Comparison of ENCODE assay signal across 2 cellular contexts in the genomic region with DNA sequence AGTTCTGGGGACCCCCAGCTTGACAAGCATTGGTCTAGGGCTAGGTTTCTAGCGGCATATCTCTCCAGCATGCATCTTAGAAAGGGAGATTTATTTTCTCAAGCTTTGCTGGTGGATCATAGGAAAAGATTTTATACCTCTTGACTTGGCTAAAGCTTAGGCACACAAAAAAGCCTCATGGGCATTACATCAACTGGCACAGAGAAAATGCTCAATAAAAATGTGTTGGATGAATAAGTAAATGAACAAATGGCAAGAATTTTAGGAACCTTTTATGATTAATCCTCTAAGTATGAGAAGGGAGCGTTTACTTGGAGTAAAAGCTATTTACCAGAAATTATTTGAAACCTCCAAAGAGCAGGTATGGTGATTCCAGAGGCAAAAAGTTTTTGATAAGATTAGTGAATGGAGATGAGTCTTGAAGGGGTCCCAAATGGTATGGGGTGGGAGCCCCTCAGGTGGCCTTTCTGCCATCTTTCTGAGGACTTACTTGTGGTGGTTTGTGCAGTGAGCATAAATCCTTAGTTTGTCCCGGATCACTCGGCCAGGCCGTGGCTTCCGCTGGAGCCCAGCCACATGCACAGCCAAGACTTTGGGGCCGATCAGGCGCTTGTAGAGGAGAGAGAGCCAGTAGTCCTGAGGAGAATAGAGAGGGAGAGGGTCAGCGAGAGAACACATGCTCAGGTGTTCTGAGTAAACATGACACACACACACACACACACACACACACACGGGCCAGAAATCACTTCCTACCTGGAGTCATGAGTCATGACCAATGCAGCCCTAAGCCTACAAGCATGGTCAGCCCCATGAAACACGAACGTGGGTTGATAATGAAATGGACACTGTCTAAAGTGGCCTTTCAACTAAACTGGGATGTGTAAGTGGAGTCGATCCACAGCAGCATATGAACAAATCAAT.
A peak's percentile ranks its signal among the peaks of the same experiment; 100 is the strongest.
TF ChIP-seq lines count a peak whose summit lies in the region.

No MANE protein-coding gene starts in this region.

TF ChIP-seq in GM12878, 131 proteins besides CTCF, POLR2A, EP300 and RAD21:
- no peak for TF ChIP-seq SREBF1 (IDR thresholded peaks at IDR 0.05; ENCODE audit: low read length)
- TF ChIP-seq SMARCA5 (IDR thresholded peaks at IDR 0.05), result no peak
- TF ChIP-seq, protein P1, sequence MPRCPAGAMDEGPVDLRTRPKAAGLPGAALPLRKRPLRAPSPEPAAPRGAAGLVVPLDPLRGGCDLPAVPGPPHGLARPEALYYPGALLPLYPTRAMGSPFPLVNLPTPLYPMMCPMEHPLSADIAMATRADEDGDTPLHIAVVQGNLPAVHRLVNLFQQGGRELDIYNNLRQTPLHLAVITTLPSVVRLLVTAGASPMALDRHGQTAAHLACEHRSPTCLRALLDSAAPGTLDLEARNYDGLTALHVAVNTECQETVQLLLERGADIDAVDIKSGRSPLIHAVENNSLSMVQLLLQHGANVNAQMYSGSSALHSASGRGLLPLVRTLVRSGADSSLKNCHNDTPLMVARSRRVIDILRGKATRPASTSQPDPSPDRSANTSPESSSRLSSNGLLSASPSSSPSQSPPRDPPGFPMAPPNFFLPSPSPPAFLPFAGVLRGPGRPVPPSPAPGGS (IDR thresholded peaks at IDR 0.05; ENCODE audit: borderline replicate concordance, insufficient read depth, low read depth, low read length, poor library complexity, severe bottlenecking), result peak; percentile 76
- TF ChIP-seq CBFB (IDR thresholded peaks at IDR 0.05; ENCODE audit: low read depth), result no peak
- no peak for TF ChIP-seq POLR2AphosphoS5 (IDR thresholded peaks at IDR 0.05; ENCODE audit: low read length)
TF ChIP-seq in GM12878: peak in this region for 1.

TF ChIP-seq in HepG2, 621 proteins besides CTCF, POLR2A, EP300 and RAD21 (continues in another document):
- no peak for TF ChIP-seq ZBTB10 (CRISPR knock-in tag; IDR thresholded peaks at IDR 0.05; ENCODE audit: borderline replicate concordance)
- TF ChIP-seq ATF7 (IDR thresholded peaks at IDR 0.05), result no peak
- TF ChIP-seq ATF7 (CRISPR knock-in tag; IDR thresholded peaks at IDR 0.05), result no peak
- TF ChIP-seq GZF1 (CRISPR knock-in tag; IDR thresholded peaks at IDR 0.05), result no peak
- no peak for TF ChIP-seq ZNF225 (CRISPR knock-in tag; IDR thresholded peaks at IDR 0.05)
- TF ChIP-seq ZNF451 (CRISPR knock-in tag; IDR thresholded peaks at IDR 0.05), result no peak
- no peak for TF ChIP-seq EEA1 (CRISPR knock-in tag; IDR thresholded peaks at IDR 0.05; ENCODE audit: borderline replicate concordance)
- TF ChIP-seq IRF2 (CRISPR knock-in tag; IDR thresholded peaks at IDR 0.05), result no peak
- no peak for TF ChIP-seq HMG20B (CRISPR knock-in tag; conservative IDR thresholded peaks at IDR 0.05)
- TF ChIP-seq JARID2 (CRISPR knock-in tag; IDR thresholded peaks at IDR 0.05; ENCODE audit: insufficient replicate concordance), result no peak
- no peak for TF ChIP-seq CBX2 (IDR thresholded peaks at IDR 0.05; ENCODE audit: low read depth, low read length)
- TF ChIP-seq CBX2 (CRISPR knock-in tag; IDR thresholded peaks at IDR 0.05; ENCODE audit: low read depth), result no peak
- no peak for TF ChIP-seq PHF5A (CRISPR knock-in tag; IDR thresholded peaks at IDR 0.05; ENCODE audit: low read depth, unreplicated experiment)
- TF ChIP-seq HDAC6 (IDR thresholded peaks at IDR 0.05; ENCODE audit: low read depth, low read length), result no peak
- TF ChIP-seq FOXA3 (CRISPR knock-in tag; IDR thresholded peaks at IDR 0.05), result peak; percentile 79
- TF ChIP-seq MEIS2 (CRISPR knock-in tag; IDR thresholded peaks at IDR 0.05), result no peak
- TF ChIP-seq, protein P2, sequence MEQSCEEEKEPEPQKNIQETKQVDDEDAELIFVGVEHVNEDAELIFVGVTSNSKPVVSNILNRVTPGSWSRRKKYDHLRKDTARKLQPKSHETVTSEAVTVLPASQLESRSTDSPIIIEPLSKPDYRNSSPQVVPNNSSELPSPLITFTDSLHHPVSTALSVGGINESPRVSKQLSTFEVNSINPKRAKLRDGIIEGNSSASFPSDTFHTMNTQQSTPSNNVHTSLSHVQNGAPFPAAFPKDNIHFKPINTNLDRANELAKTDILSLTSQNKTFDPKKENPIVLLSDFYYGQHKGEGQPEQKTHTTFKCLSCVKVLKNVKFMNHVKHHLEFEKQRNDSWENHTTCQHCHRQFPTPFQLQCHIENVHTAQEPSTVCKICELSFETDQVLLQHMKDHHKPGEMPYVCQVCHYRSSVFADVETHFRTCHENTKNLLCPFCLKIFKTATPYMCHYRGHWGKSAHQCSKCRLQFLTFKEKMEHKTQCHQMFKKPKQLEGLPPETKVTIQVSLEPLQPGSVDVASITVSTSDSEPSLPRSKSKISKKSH (CRISPR knock-in tag; IDR thresholded peaks at IDR 0.05; ENCODE audit: borderline replicate concordance), result no peak
- TF ChIP-seq SKI (IDR thresholded peaks at IDR 0.05; ENCODE audit: partially characterized antibody), result no peak
- no peak for TF ChIP-seq NFYB (CRISPR knock-in tag; IDR thresholded peaks at IDR 0.05)
- TF ChIP-seq DZIP1 (CRISPR knock-in tag; IDR thresholded peaks at IDR 0.05), result no peak
- TF ChIP-seq, protein P3, sequence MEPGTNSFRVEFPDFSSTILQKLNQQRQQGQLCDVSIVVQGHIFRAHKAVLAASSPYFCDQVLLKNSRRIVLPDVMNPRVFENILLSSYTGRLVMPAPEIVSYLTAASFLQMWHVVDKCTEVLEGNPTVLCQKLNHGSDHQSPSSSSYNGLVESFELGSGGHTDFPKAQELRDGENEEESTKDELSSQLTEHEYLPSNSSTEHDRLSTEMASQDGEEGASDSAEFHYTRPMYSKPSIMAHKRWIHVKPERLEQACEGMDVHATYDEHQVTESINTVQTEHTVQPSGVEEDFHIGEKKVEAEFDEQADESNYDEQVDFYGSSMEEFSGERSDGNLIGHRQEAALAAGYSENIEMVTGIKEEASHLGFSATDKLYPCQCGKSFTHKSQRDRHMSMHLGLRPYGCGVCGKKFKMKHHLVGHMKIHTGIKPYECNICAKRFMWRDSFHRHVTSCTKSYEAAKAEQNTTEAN (CRISPR knock-in tag; conservative IDR thresholded peaks at IDR 0.05), result no peak
- TF ChIP-seq HHEX (CRISPR knock-in tag; IDR thresholded peaks at IDR 0.05), result no peak
- TF ChIP-seq, protein P4, sequence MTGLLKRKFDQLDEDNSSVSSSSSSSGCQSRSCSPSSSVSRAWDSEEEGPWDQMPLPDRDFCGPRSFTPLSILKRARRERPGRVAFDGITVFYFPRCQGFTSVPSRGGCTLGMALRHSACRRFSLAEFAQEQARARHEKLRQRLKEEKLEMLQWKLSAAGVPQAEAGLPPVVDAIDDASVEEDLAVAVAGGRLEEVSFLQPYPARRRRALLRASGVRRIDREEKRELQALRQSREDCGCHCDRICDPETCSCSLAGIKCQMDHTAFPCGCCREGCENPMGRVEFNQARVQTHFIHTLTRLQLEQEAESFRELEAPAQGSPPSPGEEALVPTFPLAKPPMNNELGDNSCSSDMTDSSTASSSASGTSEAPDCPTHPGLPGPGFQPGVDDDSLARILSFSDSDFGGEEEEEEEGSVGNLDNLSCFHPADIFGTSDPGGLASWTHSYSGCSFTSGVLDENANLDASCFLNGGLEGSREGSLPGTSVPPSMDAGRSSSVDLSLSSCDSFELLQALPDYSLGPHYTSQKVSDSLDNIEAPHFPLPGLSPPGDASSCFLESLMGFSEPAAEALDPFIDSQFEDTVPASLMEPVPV (CRISPR knock-in tag; IDR thresholded peaks at IDR 0.05), result no peak
- TF ChIP-seq ZSCAN29 (CRISPR knock-in tag; conservative IDR thresholded peaks at IDR 0.05), result no peak
- TF ChIP-seq MYNN (CRISPR knock-in tag; IDR thresholded peaks at IDR 0.05; ENCODE audit: low read depth), result no peak
- TF ChIP-seq, protein P5, sequence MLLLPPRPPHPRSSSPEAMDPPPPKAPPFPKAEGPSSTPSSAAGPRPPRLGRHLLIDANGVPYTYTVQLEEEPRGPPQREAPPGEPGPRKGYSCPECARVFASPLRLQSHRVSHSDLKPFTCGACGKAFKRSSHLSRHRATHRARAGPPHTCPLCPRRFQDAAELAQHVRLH (CRISPR knock-in tag; IDR thresholded peaks at IDR 0.05; ENCODE audit: borderline replicate concordance, low read depth), result no peak
- no peak for TF ChIP-seq NR2C2 (CRISPR knock-in tag; IDR thresholded peaks at IDR 0.05; ENCODE audit: borderline replicate concordance)
- TF ChIP-seq ZNF101 (CRISPR knock-in tag; IDR thresholded peaks at IDR 0.05; ENCODE audit: borderline replicate concordance, low read depth), result no peak
- TF ChIP-seq YEATS2 (CRISPR knock-in tag; IDR thresholded peaks at IDR 0.05; ENCODE audit: borderline replicate concordance), result no peak
- TF ChIP-seq BORCS8-MEF2B (CRISPR knock-in tag; IDR thresholded peaks at IDR 0.05), result no peak
- no peak for TF ChIP-seq ZNF569 (CRISPR knock-in tag; IDR thresholded peaks at IDR 0.05; ENCODE audit: borderline replicate concordance)
- peak; percentile 71 for TF ChIP-seq ZNF644 (CRISPR knock-in tag; IDR thresholded peaks at IDR 0.05; ENCODE audit: low read depth)
- TF ChIP-seq KLF11 (CRISPR knock-in tag; IDR thresholded peaks at IDR 0.05), result 0 out of 2 replicates have a peak, but pooled peaks have one; percentile 29
- TF ChIP-seq, protein P6, sequence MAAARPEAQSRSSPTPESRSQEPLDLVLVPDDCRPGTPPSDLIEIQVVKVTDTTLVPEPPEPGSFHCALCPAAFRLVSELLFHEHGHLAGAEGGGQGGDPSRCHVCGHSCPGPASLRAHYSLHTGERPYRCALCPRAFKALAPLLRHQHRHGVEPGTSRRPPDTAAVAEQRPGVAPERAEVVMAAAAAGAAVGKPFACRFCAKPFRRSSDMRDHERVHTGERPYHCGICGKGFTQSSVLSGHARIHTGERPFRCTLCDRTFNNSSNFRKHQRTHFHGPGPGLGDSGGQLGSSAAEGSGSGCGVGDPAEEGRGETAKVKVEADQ (CRISPR knock-in tag; IDR thresholded peaks at IDR 0.05; ENCODE audit: borderline replicate concordance), result no peak
- no peak for TF ChIP-seq ZSCAN21 (CRISPR knock-in tag; IDR thresholded peaks at IDR 0.05; ENCODE audit: borderline replicate concordance)
- TF ChIP-seq ZKSCAN5 (CRISPR knock-in tag; IDR thresholded peaks at IDR 0.05), result no peak
- no peak for TF ChIP-seq ZNF326 (CRISPR knock-in tag; IDR thresholded peaks at IDR 0.05; ENCODE audit: borderline replicate concordance)
- peak; percentile 94 for TF ChIP-seq FOSL2 (CRISPR knock-in tag; IDR thresholded peaks at IDR 0.05)
- no peak for TF ChIP-seq ZNF3 (CRISPR knock-in tag; IDR thresholded peaks at IDR 0.05)
- TF ChIP-seq HDAC2 (CRISPR knock-in tag; IDR thresholded peaks at IDR 0.05), result no peak
- TF ChIP-seq ZNF362 (CRISPR knock-in tag; IDR thresholded peaks at IDR 0.05; ENCODE audit: borderline replicate concordance), result no peak
- TF ChIP-seq DBP (CRISPR knock-in tag; IDR thresholded peaks at IDR 0.05; ENCODE audit: not compliant biosample characterization), result no peak
